In genomic region chr15:85533949-85534543, GRCh38 we compare ENCODE assay signal across 8 cellular contexts.
DNase-seq lines count a peak whose midpoint lies in the region; ATAC-seq, FAIRE-seq and TF ChIP-seq lines count a peak whose summit lies in the region.

No MANE protein-coding gene starts in this region.

- no peaks in the 10 kb centered on the region for H3K79me2 ChIP-seq in K562 (ENCODE audit: control insufficient read depth, insufficient read depth, low read length)

- no peaks in the 10 kb centered on the region for H3K27me3 ChIP-seq in CD8-positive, alpha-beta memory T cell (ENCODE audit: insufficient read depth, low read length, poor library complexity, severe bottlenecking)
- no peaks in the 10 kb centered on the region; a peak in 1 of 5 replicates for H3K27me3 ChIP-seq in K562 (ENCODE audit: control insufficient read depth in 2 of 2, insufficient read depth in 2 of 2, low read length in 2 of 2)

- no peak overlapping the region for H3K4me2 ChIP-seq in K562 (ENCODE audit: insufficient read depth, low read length)

- CTCF ChIA-PET in CD8-positive, alpha-beta memory T cell (lab: Charles Lee): no interaction called here
- CTCF ChIA-PET in K562 (lab: Yijun Ruan, JAX; ENCODE audit: low intra/inter-chr PET ratio): no interaction called here

- peak in 2 of 5 donors; percentile 6 to 13 for DNase-seq in CD8-positive, alpha-beta memory T cell
- DNase-seq in K562 (ENCODE audit: extremely low read depth in 1 of 4, low spot score in 3 of 4) (no peak), nucleus accumbens (lab: John Stamatoyannopoulos, UW) (no peak)
- no peak for DNase-seq in activated CD8-positive, alpha-beta memory T cell treated with anti-CD3 and anti-CD28 coated beads, Interleukin-2, amount 50 U/mL, for 4 hours
- DNase-seq in activated effector memory CD4-positive, alpha-beta T cell treated with anti-CD3 and anti-CD28 coated beads, Interleukin-2, amount 50 U/mL, for 16 hours: no peak
- DNase-seq in activated CD4-positive, CD25-positive, alpha-beta regulatory T cell (lab: John Stamatoyannopoulos, UW): no peak

- no peak for TF ChIP-seq RAD21 in K562 (CRISPR knock-in tag; conservative IDR thresholded peaks at IDR 0.05 in 1 of 2, IDR thresholded peaks at IDR 0.05 in 1 of 2)

- in situ Hi-C loops in K562 (cut with MboI): no loop called here

- intact Hi-C loops in K562 (cut with micrococcal nuclease): no loop called here

- no peak overlapping the region for H3K4me3 ChIP-seq in CD8-positive, alpha-beta memory T cell (ENCODE audit: low read length)
- no peak overlapping the region for H3K4me3 ChIP-seq in K562

- peak; percentile 82 for ATAC-seq in GM19455 (IDR thresholded peaks at IDR 0.05; ENCODE audit: unreplicated experiment)
- peak; percentile 96 for ATAC-seq in HG03460 (IDR thresholded peaks at IDR 0.05; ENCODE audit: unreplicated experiment)
- no peak for ATAC-seq in K562

- no peaks in the 10 kb centered on the region for H3K27me3 Mint-ChIP-seq in CD8-positive, alpha-beta memory T cell

- H3K9ac ChIP-seq in K562 (ENCODE audit: insufficient read depth in 1 of 2, low read depth in 2 of 2, low read length in 2 of 2): no peak overlapping the region

- H3K36me3 Mint-ChIP-seq in CD8-positive, alpha-beta memory T cell: peaks cover 0 to 50% (median 7%) of the 10 kb centered on the region in 3 donors

- no peaks in the 10 kb centered on the region for H3K9me1 ChIP-seq in K562 (ENCODE audit: control insufficient read depth, insufficient read depth, low read length)

- H3K4me1 Mint-ChIP-seq in CD8-positive, alpha-beta memory T cell: peaks cover 42 to 64% (median 63%) of the 10 kb centered on the region in 3 donors

- WGBS in K562 (ENCODE audit: insufficient coverage, low coverage, missing lambda C conversion rate): under 1% methylated on average over 5 of the region's 5 CpGs

- no peak for TF ChIP-seq EP300 in K562 (IDR thresholded peaks at IDR 0.05; ENCODE audit: low read length)

- H3K4me3 Mint-ChIP-seq in CD8-positive, alpha-beta memory T cell: peak overlapping the region in 6 of 7 donors; percentile 39 to 70 (median 56)

- no peak overlapping the region for H2AFZ ChIP-seq in K562 (ENCODE audit: low read depth, low read length)

- peaks cover 17% of the 10 kb centered on the region for H3K4me1 ChIP-seq in CD8-positive, alpha-beta memory T cell (ENCODE audit: insufficient read depth, low read length)
- H3K4me1 ChIP-seq in K562 (replicated peaks in 1 of 2; ENCODE audit: control insufficient read depth in 2 of 2, insufficient read depth in 2 of 2, low read length in 2 of 2): no peaks in the 10 kb centered on the region

- no peaks in the 10 kb centered on the region for H3K9me3 ChIP-seq in CD8-positive, alpha-beta memory T cell (ENCODE audit: low read length)
- no peaks in the 10 kb centered on the region for H3K9me3 ChIP-seq in K562 (replicated peaks; ENCODE audit: control insufficient read depth, insufficient read depth, low read depth, low read length)

- no peak for TF ChIP-seq POLR2A in K562 (conservative IDR thresholded peaks at IDR 0.05)

- no TSS peak for BruUV-seq in K562 (replicated peaks; lab: Mats Ljungman, UMichigan)

- POLR2A ChIA-PET in CD8-positive, alpha-beta memory T cell (lab: Charles Lee): interaction anchor here (1.2 kb wide), 1 partner anchor 47 kb away, joined by 3 read pairs; no protein-coding TSS in a partner anchor
- POLR2A ChIA-PET in K562 (lab: Yijun Ruan, JAX): no interaction called here

- FAIRE-seq in K562 (lab: Jason Lieb, UNC): no peak

- peak overlapping the region; percentile 44 to 92 (median 78) for H3K27ac Mint-ChIP-seq in CD8-positive, alpha-beta memory T cell

- H4K20me1 ChIP-seq in K562 (replicated peaks; ENCODE audit: control insufficient read depth, insufficient read depth, low read length): no peaks in the 10 kb centered on the region

- no peak overlapping the region for H3K27ac ChIP-seq in CD8-positive, alpha-beta memory T cell (ENCODE audit: low read depth, low read length)
- H3K27ac ChIP-seq in K562 (ENCODE audit: extremely low read depth, low read depth, low read length): no peak overlapping the region

- no peak for TF ChIP-seq CTCF in K562 (IDR thresholded peaks at IDR 0.05 in 2 of 3, conservative IDR thresholded peaks at IDR 0.05 in 1 of 3; ENCODE audit: insufficient read depth in 2 of 3, low read depth in 1 of 3, low read length in 3 of 3)

- H3K36me3 ChIP-seq in CD8-positive, alpha-beta memory T cell (ENCODE audit: insufficient read depth, low read length): no peaks in the 10 kb centered on the region
- no peaks in the 10 kb centered on the region for H3K36me3 ChIP-seq in K562 (ENCODE audit: control insufficient read depth, insufficient read depth, low read length)

- H3K9me3 Mint-ChIP-seq in CD8-positive, alpha-beta memory T cell: no peaks in the 10 kb centered on the region

TF ChIP-seq in K562, 482 proteins besides CTCF, POLR2A, EP300 and RAD21:
- no peak for TF ChIP-seq ZFP36 (IDR thresholded peaks at IDR 0.05; ENCODE audit: low read depth, low read length, partially characterized antibody)
- TF ChIP-seq ZNF146 (CRISPR knock-in tag; IDR thresholded peaks at IDR 0.05; ENCODE audit: unreplicated experiment): no peak
- TF ChIP-seq SETDB1 (IDR thresholded peaks at IDR 0.05; ENCODE audit: low read length): no peak
- TF ChIP-seq, protein P1, sequence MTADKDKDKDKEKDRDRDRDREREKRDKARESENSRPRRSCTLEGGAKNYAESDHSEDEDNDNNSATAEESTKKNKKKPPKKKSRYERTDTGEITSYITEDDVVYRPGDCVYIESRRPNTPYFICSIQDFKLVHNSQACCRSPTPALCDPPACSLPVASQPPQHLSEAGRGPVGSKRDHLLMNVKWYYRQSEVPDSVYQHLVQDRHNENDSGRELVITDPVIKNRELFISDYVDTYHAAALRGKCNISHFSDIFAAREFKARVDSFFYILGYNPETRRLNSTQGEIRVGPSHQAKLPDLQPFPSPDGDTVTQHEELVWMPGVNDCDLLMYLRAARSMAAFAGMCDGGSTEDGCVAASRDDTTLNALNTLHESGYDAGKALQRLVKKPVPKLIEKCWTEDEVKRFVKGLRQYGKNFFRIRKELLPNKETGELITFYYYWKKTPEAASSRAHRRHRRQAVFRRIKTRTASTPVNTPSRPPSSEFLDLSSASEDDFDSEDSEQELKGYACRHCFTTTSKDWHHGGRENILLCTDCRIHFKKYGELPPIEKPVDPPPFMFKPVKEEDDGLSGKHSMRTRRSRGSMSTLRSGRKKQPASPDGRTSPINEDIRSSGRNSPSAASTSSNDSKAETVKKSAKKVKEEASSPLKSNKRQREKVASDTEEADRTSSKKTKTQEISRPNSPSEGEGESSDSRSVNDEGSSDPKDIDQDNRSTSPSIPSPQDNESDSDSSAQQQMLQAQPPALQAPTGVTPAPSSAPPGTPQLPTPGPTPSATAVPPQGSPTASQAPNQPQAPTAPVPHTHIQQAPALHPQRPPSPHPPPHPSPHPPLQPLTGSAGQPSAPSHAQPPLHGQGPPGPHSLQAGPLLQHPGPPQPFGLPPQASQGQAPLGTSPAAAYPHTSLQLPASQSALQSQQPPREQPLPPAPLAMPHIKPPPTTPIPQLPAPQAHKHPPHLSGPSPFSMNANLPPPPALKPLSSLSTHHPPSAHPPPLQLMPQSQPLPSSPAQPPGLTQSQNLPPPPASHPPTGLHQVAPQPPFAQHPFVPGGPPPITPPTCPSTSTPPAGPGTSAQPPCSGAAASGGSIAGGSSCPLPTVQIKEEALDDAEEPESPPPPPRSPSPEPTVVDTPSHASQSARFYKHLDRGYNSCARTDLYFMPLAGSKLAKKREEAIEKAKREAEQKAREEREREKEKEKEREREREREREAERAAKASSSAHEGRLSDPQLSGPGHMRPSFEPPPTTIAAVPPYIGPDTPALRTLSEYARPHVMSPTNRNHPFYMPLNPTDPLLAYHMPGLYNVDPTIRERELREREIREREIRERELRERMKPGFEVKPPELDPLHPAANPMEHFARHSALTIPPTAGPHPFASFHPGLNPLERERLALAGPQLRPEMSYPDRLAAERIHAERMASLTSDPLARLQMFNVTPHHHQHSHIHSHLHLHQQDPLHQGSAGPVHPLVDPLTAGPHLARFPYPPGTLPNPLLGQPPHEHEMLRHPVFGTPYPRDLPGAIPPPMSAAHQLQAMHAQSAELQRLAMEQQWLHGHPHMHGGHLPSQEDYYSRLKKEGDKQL (CRISPR knock-in tag; IDR thresholded peaks at IDR 0.05; ENCODE audit: borderline replicate concordance): no peak
- TF ChIP-seq ZNF764 (CRISPR knock-in tag; IDR thresholded peaks at IDR 0.05; ENCODE audit: low read depth): no peak
- TF ChIP-seq FOXK2 (conservative IDR thresholded peaks at IDR 0.05 in 1 of 2, IDR thresholded peaks at IDR 0.05 in 1 of 2; ENCODE audit: low read depth in 2 of 2): no peak
- no peak for TF ChIP-seq SAFB2 (IDR thresholded peaks at IDR 0.05; ENCODE audit: borderline replicate concordance, low read depth, low read length, severe bottlenecking)
- 0 out of 2 replicates have a peak, but pooled peaks have one; percentile 12 for TF ChIP-seq PKNOX1 (IDR thresholded peaks at IDR 0.05)
- TF ChIP-seq, protein P2, sequence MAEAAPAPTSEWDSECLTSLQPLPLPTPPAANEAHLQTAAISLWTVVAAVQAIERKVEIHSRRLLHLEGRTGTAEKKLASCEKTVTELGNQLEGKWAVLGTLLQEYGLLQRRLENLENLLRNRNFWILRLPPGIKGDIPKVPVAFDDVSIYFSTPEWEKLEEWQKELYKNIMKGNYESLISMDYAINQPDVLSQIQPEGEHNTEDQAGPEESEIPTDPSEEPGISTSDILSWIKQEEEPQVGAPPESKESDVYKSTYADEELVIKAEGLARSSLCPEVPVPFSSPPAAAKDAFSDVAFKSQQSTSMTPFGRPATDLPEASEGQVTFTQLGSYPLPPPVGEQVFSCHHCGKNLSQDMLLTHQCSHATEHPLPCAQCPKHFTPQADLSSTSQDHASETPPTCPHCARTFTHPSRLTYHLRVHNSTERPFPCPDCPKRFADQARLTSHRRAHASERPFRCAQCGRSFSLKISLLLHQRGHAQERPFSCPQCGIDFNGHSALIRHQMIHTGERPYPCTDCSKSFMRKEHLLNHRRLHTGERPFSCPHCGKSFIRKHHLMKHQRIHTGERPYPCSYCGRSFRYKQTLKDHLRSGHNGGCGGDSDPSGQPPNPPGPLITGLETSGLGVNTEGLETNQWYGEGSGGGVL (CRISPR knock-in tag; IDR thresholded peaks at IDR 0.05): no peak
